In the genomic region with DNA sequence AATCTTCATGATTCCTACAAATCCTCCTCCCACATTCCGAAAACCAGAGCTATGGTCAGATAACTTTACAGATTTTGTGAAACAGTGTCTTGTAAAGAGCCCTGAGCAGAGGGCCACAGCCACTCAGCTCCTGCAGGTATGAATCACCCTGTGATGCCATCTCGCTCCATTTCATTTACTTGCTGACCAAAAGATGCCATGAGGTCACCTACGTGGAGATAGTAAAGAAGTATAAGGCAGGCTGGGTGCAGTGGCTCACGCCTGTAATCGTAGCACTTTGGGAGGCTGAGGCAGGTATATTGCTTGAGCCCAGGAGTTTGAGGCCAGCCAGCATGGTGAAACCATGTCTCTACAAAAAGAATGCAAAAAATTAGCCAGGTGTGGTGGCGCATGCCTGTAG, we compare ENCODE assay signal across 20 cellular contexts. TPM values are rescaled to one million over a fixed set of nuclear protein-coding genes. Genes with fewer than 3 reads are reported as not detected.
DNase-seq lines count a peak whose midpoint lies in the region; ATAC-seq, FAIRE-seq and TF ChIP-seq lines count a peak whose summit lies in the region.
"Had no signal": no experiment of that assay in that cellular context is flagged by ENCODE, and none has a peak within 500 bp of the region (broad histone marks: within the 10 kb centered on the region; RNA-seq: fewer than 3 reads in every experiment).

No MANE protein-coding gene starts in this region.

- no peak for ATAC-seq in activated CD4-positive, alpha-beta T cell treated with anti-CD3 and anti-CD28 coated beads for 36 hours
- no peak for ATAC-seq in natural killer cell treated with Interleukin-12 subunit alpha and Interleukin-12 subunit beta and Interleukin-15 and Interleukin-18, amount 100 ng/mL, for 72 hours
- no peak for ATAC-seq in GM19023 (IDR thresholded peaks at IDR 0.05; ENCODE audit: unreplicated experiment)
- ATAC-seq: left colon had no signal

- H3K4me1 ChIP-seq in kidney (ENCODE audit: control insufficient read depth in 1 of 2, insufficient read depth in 1 of 2, low read depth in 1 of 2, low read length in 2 of 2): no peaks in the 10 kb centered on the region
- H3K4me1 ChIP-seq: Caco-2 had no signal

- H3K4me3 Mint-ChIP-seq in activated CD4-positive, alpha-beta T cell treated with anti-CD3 and anti-CD28 coated beads for 36 hours: no peak overlapping the region
- no peak overlapping the region for H3K4me3 Mint-ChIP-seq in activated T-helper 2 cell treated with anti-CD3 and anti-CD28 coated beads, Interferon-gamma antibody, Interleukin-2, Interleukin-4, amounts not matched to agents 10 μg/mL and 5 μg/mL and 100 μg/mL, durations not matched to agents 14 hours and 24 hours and 36 hours (ENCODE audit: low read depth)
- H3K4me3 Mint-ChIP-seq in natural killer cell treated with Interleukin-12 subunit alpha and Interleukin-12 subunit beta and Interleukin-15 and Interleukin-18, amount 100 ng/mL, for 72 hours: no peak overlapping the region

- H3K27ac Mint-ChIP-seq in activated CD4-positive, alpha-beta T cell treated with anti-CD3 and anti-CD28 coated beads for 36 hours: peak overlapping the region; percentile 66
- H3K27ac Mint-ChIP-seq in activated T-helper 2 cell treated with anti-CD3 and anti-CD28 coated beads, Interferon-gamma antibody, Interleukin-2, Interleukin-4, amounts not matched to agents 10 μg/mL and 5 μg/mL and 100 μg/mL, durations not matched to agents 14 hours and 24 hours and 36 hours: peak overlapping the region; percentile 50
- peak overlapping the region; percentile 80 to 99 for H3K27ac Mint-ChIP-seq in natural killer cell treated with Interleukin-12 subunit alpha and Interleukin-12 subunit beta and Interleukin-15 and Interleukin-18, amount 100 ng/mL, for 72 hours

- H3K9ac ChIP-seq in kidney (ENCODE audit: low read length in 2 of 2): no peak overlapping the region

- H3K27ac ChIP-seq in kidney (ENCODE audit: low read depth in 2 of 2, low read length in 2 of 2): no peak overlapping the region
- H3K27ac ChIP-seq: 22Rv1, stomach, transverse colon had no signal

- intact Hi-C loops in activated CD4-positive, alpha-beta T cell treated with anti-CD3 and anti-CD28 coated beads for 36 hours (cut with DNase I, micrococcal nuclease): no loop called here
- intact Hi-C loops in activated T-helper 2 cell treated with anti-CD3 and anti-CD28 coated beads, Interferon-gamma antibody, Interleukin-2, Interleukin-4, amounts not matched to agents 10 μg/mL and 5 μg/mL and 100 μg/mL, durations not matched to agents 14 hours and 24 hours and 36 hours (cut with micrococcal nuclease): no loop called here
- intact Hi-C loops in kidney (cut with DNase I): no loop called here

- DNase-seq in activated CD4-positive, alpha-beta T cell treated with anti-CD3 and anti-CD28 coated beads for 36 hours: no peak
- DNase-seq in activated CD4-positive, alpha-beta T cell treated with anti-CD3 and anti-CD28 coated beads, Interleukin-2, amount 50 U/mL, for 48 hours: no peak
- DNase-seq in HTR-8/SVneo (ENCODE audit: insufficient read length, low spot score) (no peak), MG63 (no peak), kidney (no peak)
- no peak for DNase-seq in activated T-helper 2 cell treated with anti-CD3 and anti-CD28 coated beads, Interferon-gamma antibody, Interleukin-2, Interleukin-4, amounts not matched to agents 10 μg/mL and 5 μg/mL and 100 μg/mL, durations not matched to agents 14 hours and 24 hours and 36 hours (ENCODE audit: low spot score)
- no peak for DNase-seq in natural killer cell treated with Interleukin-12 subunit alpha and Interleukin-12 subunit beta and Interleukin-15 and Interleukin-18, amount 100 ng/mL, for 72 hours (ENCODE audit: low spot score)
- DNase-seq: activated CD8-positive, alpha-beta memory T cell treated with anti-CD3 and anti-CD28 coated beads, Interleukin-2, amount 50 U/mL, for 4 hours; activated naive CD4-positive, alpha-beta T cell treated with Interleukin-2 at 50 U/mL for 16 hours; Caco-2; effector CD4-positive, alpha-beta T cell; left colon; NCI-H1436; NCI-H526; stimulated activated CD4-positive, alpha-beta T cell treated with anti-CD3 and anti-CD28 coated beads, Interleukin-1b, Interleukin-23, amount 100 ng/mL, for 48 hours; stomach; T1000; transverse colon had no signal

- POLR2A ChIA-PET in activated CD4-positive, alpha-beta T cell treated with anti-CD3 and anti-CD28 coated beads for 36 hours (lab: Charles Lee): interaction anchor here (0.8 kb wide), 1 partner anchor 20 kb away, joined by 5 read pairs; no protein-coding TSS in a partner anchor

- H3K36me3 Mint-ChIP-seq in activated CD4-positive, alpha-beta T cell treated with anti-CD3 and anti-CD28 coated beads for 36 hours (ENCODE audit: low read depth): peaks cover 69% of the 10 kb centered on the region
- peaks cover 79% of the 10 kb centered on the region for H3K36me3 Mint-ChIP-seq in activated T-helper 2 cell treated with anti-CD3 and anti-CD28 coated beads, Interferon-gamma antibody, Interleukin-2, Interleukin-4, amounts not matched to agents 10 μg/mL and 5 μg/mL and 100 μg/mL, durations not matched to agents 14 hours and 24 hours and 36 hours (ENCODE audit: low read depth)
- H3K36me3 Mint-ChIP-seq in natural killer cell treated with Interleukin-12 subunit alpha and Interleukin-12 subunit beta and Interleukin-15 and Interleukin-18, amount 100 ng/mL, for 72 hours: peaks cover 64% of the 10 kb centered on the region

- H3K4me3 ChIP-seq in MG63 (no peak overlapping the region), kidney (ENCODE audit: low read length in 2 of 2) (no peak overlapping the region)
- H3K4me3 ChIP-seq: stomach, transverse colon had no signal

- no peaks in the 10 kb centered on the region for H3K9me3 ChIP-seq in MG63
- H3K9me3 ChIP-seq in kidney (ENCODE audit: control insufficient read depth in 1 of 2, low read length in 2 of 2): no peaks in the 10 kb centered on the region
- H3K9me3 ChIP-seq: Caco-2, stomach, transverse colon had no signal

- H3K36me3 ChIP-seq in MG63 (peaks cover 59% of the 10 kb centered on the region), kidney (ENCODE audit: control insufficient read depth in 1 of 2, insufficient read depth in 2 of 2, low read length in 2 of 2) (peaks cover 15 to 30% of the 10 kb centered on the region in 2 donors)

- H3K27me3 Mint-ChIP-seq in activated CD4-positive, alpha-beta T cell treated with anti-CD3 and anti-CD28 coated beads for 36 hours: no peaks in the 10 kb centered on the region
- H3K27me3 Mint-ChIP-seq in activated T-helper 2 cell treated with anti-CD3 and anti-CD28 coated beads, Interferon-gamma antibody, Interleukin-2, Interleukin-4, amounts not matched to agents 10 μg/mL and 5 μg/mL and 100 μg/mL, durations not matched to agents 14 hours and 24 hours and 36 hours (ENCODE audit: low read depth): no peaks in the 10 kb centered on the region
- H3K27me3 Mint-ChIP-seq in natural killer cell treated with Interleukin-12 subunit alpha and Interleukin-12 subunit beta and Interleukin-15 and Interleukin-18, amount 100 ng/mL, for 72 hours: no peaks in the 10 kb centered on the region

- peak; percentile 42 for FAIRE-seq in HTR-8/SVneo (lab: Jason Lieb, UNC)
- FAIRE-seq in kidney (lab: Jason Lieb, UNC): no peak

- no peak for TF ChIP-seq CTCF in kidney (IDR thresholded peaks at IDR 0.05; ENCODE audit: borderline replicate concordance, extremely low read depth, insufficient read depth)

- H3K9me3 Mint-ChIP-seq in activated CD4-positive, alpha-beta T cell treated with anti-CD3 and anti-CD28 coated beads for 36 hours (ENCODE audit: low read depth): no peaks in the 10 kb centered on the region
- H3K9me3 Mint-ChIP-seq in activated T-helper 2 cell treated with anti-CD3 and anti-CD28 coated beads, Interferon-gamma antibody, Interleukin-2, Interleukin-4, amounts not matched to agents 10 μg/mL and 5 μg/mL and 100 μg/mL, durations not matched to agents 14 hours and 24 hours and 36 hours: no peaks in the 10 kb centered on the region
- H3K9me3 Mint-ChIP-seq in natural killer cell treated with Interleukin-12 subunit alpha and Interleukin-12 subunit beta and Interleukin-15 and Interleukin-18, amount 100 ng/mL, for 72 hours: no peaks in the 10 kb centered on the region

- no peaks in the 10 kb centered on the region for H3K27me3 ChIP-seq in MG63
- H3K27me3 ChIP-seq: stomach, transverse colon had no signal

- CTCF ChIA-PET in activated CD4-positive, alpha-beta T cell treated with anti-CD3 and anti-CD28 coated beads for 36 hours (lab: Charles Lee): interaction anchor here (0.9 to 2.3 kb wide), 6 partner anchors 10 to 98 kb away, joined by 3 to 14 read pairs (median 4); no protein-coding TSS in a partner anchor

- H3K4me1 Mint-ChIP-seq in activated CD4-positive, alpha-beta T cell treated with anti-CD3 and anti-CD28 coated beads for 36 hours: peaks cover 61% of the 10 kb centered on the region
- peaks cover 38% of the 10 kb centered on the region for H3K4me1 Mint-ChIP-seq in activated T-helper 2 cell treated with anti-CD3 and anti-CD28 coated beads, Interferon-gamma antibody, Interleukin-2, Interleukin-4, amounts not matched to agents 10 μg/mL and 5 μg/mL and 100 μg/mL, durations not matched to agents 14 hours and 24 hours and 36 hours (ENCODE audit: low read depth)
- peaks cover 49 to 51% of the 10 kb centered on the region in 2 donors for H3K4me1 Mint-ChIP-seq in natural killer cell treated with Interleukin-12 subunit alpha and Interleukin-12 subunit beta and Interleukin-15 and Interleukin-18, amount 100 ng/mL, for 72 hours (ENCODE audit: low read depth in 2 of 2)

RNA-seq across cellular contexts. Expression of a gene that starts 30.9 kb away (rescaled TPM):
- 100 to 1,000 TPM; 156 to 164 TPM for total RNA-seq in activated CD4-positive, alpha-beta T cell treated with anti-CD3 and anti-CD28 coated beads for 36 hours
- 147 and 149 TPM in 2 replicates for total RNA-seq in activated T-helper 2 cell treated with anti-CD3 and anti-CD28 coated beads, Interferon-gamma antibody, Interleukin-2, Interleukin-4, amounts not matched to agents 10 μg/mL and 5 μg/mL and 100 μg/mL, durations not matched to agents 14 hours and 24 hours and 36 hours
- total RNA-seq in natural killer cell treated with Interleukin-12 subunit alpha and Interleukin-12 subunit beta and Interleukin-15 and Interleukin-18, amount 100 ng/mL, for 72 hours: 100 to 1,000 TPM; 157 to 264 TPM
- 9.8 and 15.7 TPM in 2 replicates for total RNA-seq in MG63 (2014; rRNA removed; shearing (Covaris generic); ENCODE audit: low replicate concordance)
- total RNA-seq in kidney: 41.0 TPM
- polyA plus RNA-seq in kidney (ENCODE audit: insufficient read depth, low read depth, low replicate concordance): 4.3 TPM

RNA-seq across cellular contexts. Expression of a gene that starts 37.0 kb away (rescaled TPM):
- total RNA-seq in activated CD4-positive, alpha-beta T cell treated with anti-CD3 and anti-CD28 coated beads for 36 hours: 10 to 100 TPM; 56.5 to 61.2 TPM
- total RNA-seq in activated T-helper 2 cell treated with anti-CD3 and anti-CD28 coated beads, Interferon-gamma antibody, Interleukin-2, Interleukin-4, amounts not matched to agents 10 μg/mL and 5 μg/mL and 100 μg/mL, durations not matched to agents 14 hours and 24 hours and 36 hours: 59.5 and 62.1 TPM in 2 replicates
- 10 to 100 TPM; 25.1 to 34.9 TPM for total RNA-seq in natural killer cell treated with Interleukin-12 subunit alpha and Interleukin-12 subunit beta and Interleukin-15 and Interleukin-18, amount 100 ng/mL, for 72 hours
- total RNA-seq in MG63 (2014; rRNA removed; shearing (Covaris generic); ENCODE audit: low replicate concordance): 63.9 and 75.9 TPM in 2 replicates
- total RNA-seq in kidney: 18.8 TPM
- polyA plus RNA-seq in kidney (ENCODE audit: insufficient read depth, low read depth, low replicate concordance): 39.6 TPM
